Comparison of ENCODE assay signal across 8 cellular contexts in genomic region chr5:4868140-4868735, GRCh38.
DNase-seq lines count a peak whose midpoint lies in the region; ATAC-seq and TF ChIP-seq lines count a peak whose summit lies in the region.

No MANE protein-coding gene starts in this region.

- H3K36me3 ChIP-seq in adrenal gland (replicated peaks in 1 of 2): no peaks in the 10 kb centered on the region

- WGBS in adrenal gland, 4 donors: 30 to 33% (median 31%) methylated on average over 9 of the region's 9 CpGs
- WGBS in lower leg skin, 2 donors: 31 to 32% methylated on average over 9 of the region's 9 CpGs

- TF ChIP-seq POLR2A in adrenal gland (IDR thresholded peaks at IDR 0.05) (no peak), lower leg skin (IDR thresholded peaks at IDR 0.05) (no peak)

- peaks cover 5% of the 10 kb centered on the region for H3K27me3 ChIP-seq in adrenal gland

- H3K4me3 ChIP-seq in adrenal gland: no peak overlapping the region
- no peak overlapping the region for H3K4me3 ChIP-seq in lower leg skin (ENCODE audit: low read depth, poor library complexity, severe bottlenecking)

- TF ChIP-seq CTCF in adrenal gland (IDR thresholded peaks at IDR 0.05) (peak; percentile 44 to 77 (median 56)), lower leg skin (IDR thresholded peaks at IDR 0.05) (no peak)

- H3K27ac ChIP-seq in adrenal gland: no peak overlapping the region

- H3K4me1 ChIP-seq in adrenal gland (replicated peaks in 1 of 2): no peaks in the 10 kb centered on the region

- intact Hi-C loops in adrenal gland (cut with DNase I): no loop called here
- intact Hi-C loops in lower leg skin (cut with DNase I; ENCODE audit: low total_unique reads): no loop called here

- no peaks in the 10 kb centered on the region for H3K9me3 ChIP-seq in adrenal gland (replicated peaks in 1 of 3)

- peak; percentile 80 for ATAC-seq in HG02678 (IDR thresholded peaks at IDR 0.05; ENCODE audit: unreplicated experiment)

- DNase-seq in activated T-cell treated with anti-CD3 and anti-CD28 coated beads for 1 hour (ENCODE audit: low read depth) (peak; percentile 15), activated T-cell treated with anti-CD3 and anti-CD28 coated beads for 4 hours (no peak), NCI-H526 (lab: John Stamatoyannopoulos, UW) (peak; percentile 30 to 83), adrenal gland (peak; percentile 48 to 78 (median 64)), hypothalamus (lab: John Stamatoyannopoulos, UW) (peak in 32 of 51 donors; percentile 4 to 79 (median 39)), lower leg skin (ENCODE audit: low spot score in 2 of 2) (no peak)
- DNase-seq in stimulated activated CD4-positive, alpha-beta T cell treated with anti-CD3 and anti-CD28 coated beads, Interleukin-1b, Interleukin-23, amount 100 ng/mL, for 24 hours (ENCODE audit: low read depth in 4 of 4, low spot score in 1 of 4): peak in 3 of 4 experiments; percentile 14 to 28 (median 15)

Comparison
In these comparisons a context has a peak if more than half of its experiments do, and no peak if none do; other contexts are left out.
1. DNase-seq: peak in activated T-cell treated with anti-CD3 and anti-CD28 coated beads for 1 hour (single experiment), NCI-H526 (2 of 2), adrenal gland (7 of 7), hypothalamus (32 of 51) and stimulated activated CD4-positive, alpha-beta T cell treated with anti-CD3 and anti-CD28 coated beads, Interleukin-1b, Interleukin-23, amount 100 ng/mL, for 24 hours (3 of 4); none in activated T-cell treated with anti-CD3 and anti-CD28 coated beads for 4 hours (single experiment) and lower leg skin (0 of 2).
2. CTCF ChIP-seq: peak in adrenal gland (6 of 6); none in lower leg skin (0 of 3).